In the genomic region with DNA sequence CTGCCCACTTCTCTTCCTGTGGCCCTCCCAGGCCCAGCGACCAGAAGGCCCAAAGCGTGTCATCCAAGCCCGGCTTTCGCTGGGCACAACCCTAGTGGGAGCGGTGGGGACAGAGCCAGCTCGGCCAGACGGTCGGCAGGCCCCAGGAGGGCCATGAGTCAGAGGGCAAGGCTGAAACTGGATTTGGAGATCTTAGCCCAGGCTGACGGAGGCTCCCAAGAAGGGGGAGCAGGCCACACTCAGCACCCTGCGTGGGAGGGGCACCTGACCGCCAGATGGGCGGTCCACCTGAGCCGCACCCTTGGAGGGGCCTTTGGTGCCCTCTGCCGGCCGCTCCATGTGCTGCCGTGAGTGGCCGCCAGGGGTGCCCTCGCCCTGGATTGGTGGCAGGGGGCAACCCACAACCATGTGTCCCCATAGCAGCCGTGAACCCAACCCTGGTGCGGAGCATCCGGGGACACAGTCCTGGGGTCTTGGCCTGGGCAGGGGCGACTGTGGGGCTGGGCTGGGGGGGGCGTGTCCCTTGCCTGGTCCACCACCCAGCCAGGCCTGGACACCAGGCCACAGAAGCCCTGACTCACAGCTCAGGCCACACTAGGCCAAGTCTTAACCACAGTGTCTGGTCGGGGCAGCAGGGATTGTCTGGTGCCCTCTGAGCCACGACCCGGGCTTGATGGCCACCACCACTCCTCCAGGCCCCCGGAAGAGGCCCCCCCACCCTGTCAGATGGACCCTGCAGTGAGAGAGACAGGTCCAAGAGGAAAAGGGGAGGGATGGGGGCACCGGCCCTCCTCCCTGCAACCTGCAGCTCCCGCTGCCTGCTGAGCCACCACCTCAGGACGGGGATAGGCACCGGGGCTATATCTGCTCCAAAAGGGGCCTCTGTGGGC, we compare ENCODE assay signal across 8 cellular contexts. TPM values are rescaled to one million over a fixed set of nuclear protein-coding genes. Genes with fewer than 3 reads are reported as not detected.
DNase-seq lines count a peak whose midpoint lies in the region; ATAC-seq and TF ChIP-seq lines count a peak whose summit lies in the region.

No MANE protein-coding gene starts in this region.

- peaks cover 3% of the 10 kb centered on the region for H3K4me1 Mint-ChIP-seq in activated T-helper 17 cell treated with anti-CD3 and anti-CD28 coated beads, Interleukin-2, amount 50 U/mL, for 72 hours

- peak overlapping the region; percentile 54 for H2AFZ ChIP-seq in neuronal stem cell (ENCODE audit: low read length)

- H2BK5ac ChIP-seq in neuronal stem cell (ENCODE audit: low read length): no peak overlapping the region

- H3K27me3 ChIP-seq in Panc1 (ENCODE audit: control insufficient read depth, insufficient read depth, low read length): no peaks in the 10 kb centered on the region
- peaks cover 3 to 47% (median 41%) of the 10 kb centered on the region in 3 experiments for H3K27me3 ChIP-seq in neuronal stem cell (ENCODE audit: control insufficient read depth in 3 of 3, insufficient read depth in 3 of 3, low read depth in 1 of 3, low read length in 3 of 3)

- H3K4me3 ChIP-seq in Panc1 (ENCODE audit: low read depth in 2 of 2, low read length in 2 of 2) (peak overlapping the region in 1 of 2 experiments; percentile 23; a peak in 1 of 4 replicates), fibroblast of the aortic adventitia (ENCODE audit: low read depth, low read length) (no peak overlapping the region), neuronal stem cell (ENCODE audit: low read length in 2 of 2) (peak overlapping the region in 1 of 2 donors; percentile 32)

- no TSS peak for BruUV-seq in Panc1 (replicated peaks; lab: Mats Ljungman, UMichigan)

- H3K27me3 Mint-ChIP-seq in activated T-helper 17 cell treated with anti-CD3 and anti-CD28 coated beads, Interleukin-2, amount 50 U/mL, for 72 hours: peaks cover 4% of the 10 kb centered on the region

- intact Hi-C loops in Panc1 (cut with micrococcal nuclease; ENCODE audit: unreplicated experiment): loop anchor here (10.0 kb wide), 1 partner anchor 173 kb away; no protein-coding TSS in a partner anchor

- H2BK12ac ChIP-seq in neuronal stem cell (ENCODE audit: low read length): no peak overlapping the region

- CTCF ChIA-PET in Panc1 (lab: Charles Lee): interaction anchor here (0.5 to 1.1 kb wide), 11 partner anchors 8 to 1377 kb away, joined by 3 to 12 read pairs (median 4); partner anchors contain the start of genes GATD1 and TMEM80

- no peak overlapping the region for H3K4me2 ChIP-seq in neuronal stem cell (ENCODE audit: insufficient read depth, low read length, poor library complexity, severe bottlenecking)

- H2BK120ac ChIP-seq in neuronal stem cell (ENCODE audit: low read depth, low read length): no peak overlapping the region

- peak overlapping the region; percentile 66 for H3K4me3 Mint-ChIP-seq in activated T-helper 17 cell treated with anti-CD3 and anti-CD28 coated beads, Interleukin-2, amount 50 U/mL, for 72 hours

- ATAC-seq in HG03135 (IDR thresholded peaks at IDR 0.05; ENCODE audit: unreplicated experiment): peak; percentile 50
- peak; percentile 89 for ATAC-seq in Panc1
- ATAC-seq in activated T-helper 17 cell treated with anti-CD3 and anti-CD28 coated beads, Interleukin-2, amount 50 U/mL, for 72 hours (replicated peaks): peak; percentile 73

- no peak overlapping the region for H4K91ac ChIP-seq in neuronal stem cell (ENCODE audit: low read depth, low read length, poor library complexity)

- H3K36me3 Mint-ChIP-seq in activated T-helper 17 cell treated with anti-CD3 and anti-CD28 coated beads, Interleukin-2, amount 50 U/mL, for 72 hours (ENCODE audit: low read depth): no peaks in the 10 kb centered on the region

- DNase-seq in G401 (ENCODE audit: low spot score) (peak; percentile 79), Panc1 (ENCODE audit: low read depth, low spot score) (no peak), fibroblast of the aortic adventitia (ENCODE audit: low read depth) (peak; percentile 94), neuronal stem cell (ENCODE audit: low spot score) (peak; percentile 71), substantia nigra (lab: John Stamatoyannopoulos, UW) (peak in 45 of 49 donors; percentile 37 to 89 (median 68)), NCI-H1048 (lab: John Stamatoyannopoulos, UW) (no peak)

- H3K36me3 ChIP-seq in Panc1 (ENCODE audit: control insufficient read depth, insufficient read depth, low read length): peaks cover 5% of the 10 kb centered on the region; the same call in 1 of the 2 replicates
- no peaks in the 10 kb centered on the region for H3K36me3 ChIP-seq in neuronal stem cell (replicated peaks in 1 of 2; ENCODE audit: control insufficient read depth in 2 of 2, insufficient read depth in 2 of 2, low read length in 2 of 2)

- H3K27ac ChIP-seq in Panc1 (ENCODE audit: low read length) (peak overlapping the region; percentile 74), neuronal stem cell (replicated peaks; ENCODE audit: low read length) (no peak overlapping the region), substantia nigra (ENCODE audit: low read depth, low read length, poor library complexity, severe bottlenecking) (peak overlapping the region; percentile 97)

- H3K14ac ChIP-seq in neuronal stem cell (ENCODE audit: low read length): no peak overlapping the region

- H3K23ac ChIP-seq in neuronal stem cell (ENCODE audit: low read depth, low read length, poor library complexity): peak overlapping the region; percentile 89

- no CpG with 5 or more reads among the region's 31 CpGs for WGBS in neuronal stem cell (ENCODE audit: extremely low coverage in 2 of 2, insufficient read length in 2 of 2, insufficient replicate concordance in 1 of 2), 2 donors

- H3K4me1 ChIP-seq in Panc1 (ENCODE audit: control insufficient read depth, insufficient read depth, low read length) (peaks cover 39% of the 10 kb centered on the region), neuronal stem cell (ENCODE audit: control insufficient read depth in 2 of 2, insufficient read depth in 1 of 2, low read depth in 1 of 2, low read length in 2 of 2) (peaks cover 10% of the 10 kb centered on the region in 2 donors)

- no peak overlapping the region for H3K4ac ChIP-seq in neuronal stem cell (ENCODE audit: low read length)

- no peaks in the 10 kb centered on the region for H3K9me3 Mint-ChIP-seq in activated T-helper 17 cell treated with anti-CD3 and anti-CD28 coated beads, Interleukin-2, amount 50 U/mL, for 72 hours

- peak overlapping the region; percentile 74 for H4K8ac ChIP-seq in neuronal stem cell (ENCODE audit: low read depth, low read length)

- H3K9me3 ChIP-seq in Panc1 (ENCODE audit: control insufficient read depth, insufficient read depth, low read depth, low read length): no peaks in the 10 kb centered on the region
- no peaks in the 10 kb centered on the region for H3K9me3 ChIP-seq in neuronal stem cell (replicated peaks in 1 of 2; ENCODE audit: control insufficient read depth in 2 of 2, insufficient read depth in 1 of 2, low read depth in 1 of 2, low read length in 2 of 2)

- TF ChIP-seq CTCF in Panc1 (IDR thresholded peaks at IDR 0.05) (peak; percentile 100), fibroblast of the aortic adventitia (IDR thresholded peaks at IDR 0.05; ENCODE audit: insufficient read depth, low read length) (peak; percentile 99)

- H2BK15ac ChIP-seq in neuronal stem cell (ENCODE audit: low read length): peak overlapping the region; percentile 95

- no peak overlapping the region for H3K27ac Mint-ChIP-seq in activated T-helper 17 cell treated with anti-CD3 and anti-CD28 coated beads, Interleukin-2, amount 50 U/mL, for 72 hours

- H3K18ac ChIP-seq in neuronal stem cell (ENCODE audit: low read length): peak overlapping the region; percentile 82

- H3K9ac ChIP-seq in neuronal stem cell (ENCODE audit: low read depth, low read length, poor library complexity): no peak overlapping the region

- POLR2A ChIA-PET in Panc1 (lab: Charles Lee): interaction anchor here (0.6 kb wide), 1 partner anchor 24 kb away, joined by 5 read pairs; no protein-coding TSS in a partner anchor

- no peaks in the 10 kb centered on the region for H3K79me1 ChIP-seq in neuronal stem cell (ENCODE audit: low read depth, low read length)

- in situ Hi-C loops in G401 (cut with HindIII; ENCODE audit: low sequenced_read_pairs): no loop called here
- in situ Hi-C loops in Panc1 (cut with HindIII; ENCODE audit: low pct_unique_long_range_greater_than_20kb, low sequenced_read_pairs): no loop called here

- peak overlapping the region; percentile 68 for H2AK5ac ChIP-seq in neuronal stem cell (ENCODE audit: low read depth, low read length)

RNA-seq across cellular contexts. Expression of gene TALDO1, which starts 19.2 kb away (rescaled TPM):
- total RNA-seq in G401 (2014; rRNA removed; shearing (Covaris generic)): 201 and 229 TPM in 2 replicates
- total RNA-seq in Panc1 (2021; ENCODE audit: unreplicated experiment): 257 TPM
- 397 TPM for polyA plus RNA-seq in Panc1 (2012; ENCODE audit: insufficient read length)
- total RNA-seq in activated T-helper 17 cell treated with anti-CD3 and anti-CD28 coated beads, Interleukin-2, amount 50 U/mL, for 72 hours: 100 to 1,000 TPM; 131 to 255 TPM
- total RNA-seq in fibroblast of the aortic adventitia (ENCODE audit: low replicate concordance): 123 and 146 TPM in 2 replicates
- polyA plus RNA-seq in neuronal stem cell (2013, experiment 1 of 2): 111 TPM
- 112 TPM for polyA plus RNA-seq in neuronal stem cell (2013, experiment 2 of 2)

RNA-seq across cellular contexts. Expression of gene EPS8L2, which starts 22.1 kb away (rescaled TPM):
- total RNA-seq in G401 (2014; rRNA removed; shearing (Covaris generic)): 18.2 and 27.9 TPM in 2 replicates
- total RNA-seq in Panc1 (2021; ENCODE audit: unreplicated experiment): 256 TPM
- polyA plus RNA-seq in Panc1 (2012; ENCODE audit: insufficient read length): 495 TPM
- total RNA-seq in activated T-helper 17 cell treated with anti-CD3 and anti-CD28 coated beads, Interleukin-2, amount 50 U/mL, for 72 hours: 10 to 100 TPM; 23.6 to 34.6 TPM
- total RNA-seq in fibroblast of the aortic adventitia (ENCODE audit: low replicate concordance): 47.9 and 49.2 TPM in 2 replicates
- polyA plus RNA-seq in neuronal stem cell (2013, experiment 1 of 2): 6.7 TPM
- polyA plus RNA-seq in neuronal stem cell (2013, experiment 2 of 2): 6.7 TPM

RNA-seq across cellular contexts. Expression of gene TMEM80, which starts 32.5 kb away (rescaled TPM):
- total RNA-seq in G401 (2014; rRNA removed; shearing (Covaris generic)): 14.8 and 19.8 TPM in 2 replicates
- 45.2 TPM for total RNA-seq in Panc1 (2021; ENCODE audit: unreplicated experiment)
- polyA plus RNA-seq in Panc1 (2012; ENCODE audit: insufficient read length): 35.2 TPM
- total RNA-seq in activated T-helper 17 cell treated with anti-CD3 and anti-CD28 coated beads, Interleukin-2, amount 50 U/mL, for 72 hours: 10 to 100 TPM; 11.7 to 14.6 TPM
- total RNA-seq in fibroblast of the aortic adventitia (ENCODE audit: low replicate concordance): 3.6 and 9.4 TPM in 2 replicates
- polyA plus RNA-seq in neuronal stem cell (2013, experiment 1 of 2): 20.9 TPM
- polyA plus RNA-seq in neuronal stem cell (2013, experiment 2 of 2): 21.7 TPM

RNA-seq across cellular contexts. Expression of gene DEAF1, which starts 33.1 kb away (rescaled TPM):
- 70.5 and 73.2 TPM in 2 replicates for total RNA-seq in G401 (2014; rRNA removed; shearing (Covaris generic))
- 105 TPM for total RNA-seq in Panc1 (2021; ENCODE audit: unreplicated experiment)
- 143 TPM for polyA plus RNA-seq in Panc1 (2012; ENCODE audit: insufficient read length)
- total RNA-seq in activated T-helper 17 cell treated with anti-CD3 and anti-CD28 coated beads, Interleukin-2, amount 50 U/mL, for 72 hours: 10 to 100 TPM; 43.2 to 56.0 TPM
- total RNA-seq in fibroblast of the aortic adventitia (ENCODE audit: low replicate concordance): 26.7 and 40.0 TPM in 2 replicates
- polyA plus RNA-seq in neuronal stem cell (2013, experiment 1 of 2): 37.2 TPM
- polyA plus RNA-seq in neuronal stem cell (2013, experiment 2 of 2): 37.3 TPM

RNA-seq across cellular contexts. Expression of gene GATD1, which starts 49.2 kb away (rescaled TPM):
- 56.6 and 63.4 TPM in 2 replicates for total RNA-seq in G401 (2014; rRNA removed; shearing (Covaris generic))
- total RNA-seq in Panc1 (2021; ENCODE audit: unreplicated experiment) (229 TPM), fibroblast of the aortic adventitia (ENCODE audit: low replicate concordance) (40.6 and 53.4 TPM in 2 replicates)
- polyA plus RNA-seq in Panc1 (2012; ENCODE audit: insufficient read length): 200 TPM
- 10 to 100 TPM; 42.3 to 60.9 TPM for total RNA-seq in activated T-helper 17 cell treated with anti-CD3 and anti-CD28 coated beads, Interleukin-2, amount 50 U/mL, for 72 hours
- 45.2 TPM for polyA plus RNA-seq in neuronal stem cell (2013, experiment 1 of 2)
- polyA plus RNA-seq in neuronal stem cell (2013, experiment 2 of 2): 42.6 TPM

Comparison
In these comparisons a context has a peak if more than half of its experiments do, and no peak if none do; other contexts are left out.
1. DNase-seq: peak in G401 (single experiment), fibroblast of the aortic adventitia (single experiment), neuronal stem cell (single experiment) and substantia nigra (45 of 49); none in Panc1 (single experiment) and NCI-H1048 (single experiment).
2. Peak in every context shown above with its lines, with median percentiles within 50 percentile points of each other: ATAC-seq.